In the genomic region with DNA sequence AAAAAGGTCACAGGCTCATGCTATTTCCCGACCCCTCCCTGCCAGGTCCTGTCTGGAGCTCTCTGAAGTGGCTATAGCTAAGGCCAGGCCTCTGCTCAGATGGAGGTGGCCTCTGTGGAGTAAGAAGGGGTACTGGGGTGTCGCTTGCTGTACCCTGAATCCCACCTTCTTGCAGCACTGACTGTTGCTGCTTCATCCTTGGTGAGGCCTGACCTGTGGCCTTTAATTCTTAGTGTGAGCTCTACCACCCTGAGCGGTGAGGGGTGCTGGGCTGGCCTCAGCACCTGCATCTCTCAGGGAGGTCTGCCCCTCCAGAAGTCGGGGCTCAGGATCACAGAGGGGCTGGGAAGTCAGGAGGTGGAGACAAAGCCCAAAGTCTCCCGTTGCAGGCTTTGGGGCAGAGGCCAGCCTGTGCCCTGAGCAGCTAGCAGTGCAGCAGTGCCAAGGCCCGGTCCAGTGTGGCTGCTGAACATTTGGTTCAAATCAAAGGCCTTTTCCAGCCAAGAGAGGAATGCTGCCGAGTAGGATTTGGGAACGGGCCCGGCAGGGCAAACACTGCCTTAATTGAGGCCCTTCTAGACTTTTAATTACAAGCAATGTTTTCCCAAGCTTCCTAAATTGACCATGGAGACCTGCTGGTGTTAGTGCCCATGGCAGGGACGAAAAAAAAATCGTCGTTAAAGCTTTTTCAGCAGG, we compare ENCODE assay signal across 1 cellular context.
A peak's percentile ranks its signal among the peaks of the same experiment; 100 is the strongest.
TF ChIP-seq lines count a peak whose summit lies in the region.

No MANE protein-coding gene starts in this region.

TF ChIP-seq in HepG2, 621 proteins besides CTCF, POLR2A, EP300 and RAD21 (continued from another document):
- TF ChIP-seq, protein P1, sequence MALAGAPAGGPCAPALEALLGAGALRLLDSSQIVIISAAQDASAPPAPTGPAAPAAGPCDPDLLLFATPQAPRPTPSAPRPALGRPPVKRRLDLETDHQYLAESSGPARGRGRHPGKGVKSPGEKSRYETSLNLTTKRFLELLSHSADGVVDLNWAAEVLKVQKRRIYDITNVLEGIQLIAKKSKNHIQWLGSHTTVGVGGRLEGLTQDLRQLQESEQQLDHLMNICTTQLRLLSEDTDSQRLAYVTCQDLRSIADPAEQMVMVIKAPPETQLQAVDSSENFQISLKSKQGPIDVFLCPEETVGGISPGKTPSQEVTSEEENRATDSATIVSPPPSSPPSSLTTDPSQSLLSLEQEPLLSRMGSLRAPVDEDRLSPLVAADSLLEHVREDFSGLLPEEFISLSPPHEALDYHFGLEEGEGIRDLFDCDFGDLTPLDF (CRISPR knock-in tag; IDR thresholded peaks at IDR 0.05): peak; percentile 2; the same call in 1 of the 2 replicates
- TF ChIP-seq ZFP82 (CRISPR knock-in tag; IDR thresholded peaks at IDR 0.05; ENCODE audit: borderline replicate concordance): no peak
- TF ChIP-seq RBAK (CRISPR knock-in tag; IDR thresholded peaks at IDR 0.05): no peak; the same call in 1 of the 2 replicates
- TF ChIP-seq, protein P2, sequence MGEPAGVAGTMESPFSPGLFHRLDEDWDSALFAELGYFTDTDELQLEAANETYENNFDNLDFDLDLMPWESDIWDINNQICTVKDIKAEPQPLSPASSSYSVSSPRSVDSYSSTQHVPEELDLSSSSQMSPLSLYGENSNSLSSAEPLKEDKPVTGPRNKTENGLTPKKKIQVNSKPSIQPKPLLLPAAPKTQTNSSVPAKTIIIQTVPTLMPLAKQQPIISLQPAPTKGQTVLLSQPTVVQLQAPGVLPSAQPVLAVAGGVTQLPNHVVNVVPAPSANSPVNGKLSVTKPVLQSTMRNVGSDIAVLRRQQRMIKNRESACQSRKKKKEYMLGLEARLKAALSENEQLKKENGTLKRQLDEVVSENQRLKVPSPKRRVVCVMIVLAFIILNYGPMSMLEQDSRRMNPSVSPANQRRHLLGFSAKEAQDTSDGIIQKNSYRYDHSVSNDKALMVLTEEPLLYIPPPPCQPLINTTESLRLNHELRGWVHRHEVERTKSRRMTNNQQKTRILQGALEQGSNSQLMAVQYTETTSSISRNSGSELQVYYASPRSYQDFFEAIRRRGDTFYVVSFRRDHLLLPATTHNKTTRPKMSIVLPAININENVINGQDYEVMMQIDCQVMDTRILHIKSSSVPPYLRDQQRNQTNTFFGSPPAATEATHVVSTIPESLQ (CRISPR knock-in tag; conservative IDR thresholded peaks at IDR 0.05): no peak
- TF ChIP-seq, protein P3, sequence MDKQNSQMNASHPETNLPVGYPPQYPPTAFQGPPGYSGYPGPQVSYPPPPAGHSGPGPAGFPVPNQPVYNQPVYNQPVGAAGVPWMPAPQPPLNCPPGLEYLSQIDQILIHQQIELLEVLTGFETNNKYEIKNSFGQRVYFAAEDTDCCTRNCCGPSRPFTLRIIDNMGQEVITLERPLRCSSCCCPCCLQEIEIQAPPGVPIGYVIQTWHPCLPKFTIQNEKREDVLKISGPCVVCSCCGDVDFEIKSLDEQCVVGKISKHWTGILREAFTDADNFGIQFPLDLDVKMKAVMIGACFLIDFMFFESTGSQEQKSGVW (CRISPR knock-in tag; IDR thresholded peaks at IDR 0.05; ENCODE audit: borderline replicate concordance): no peak
- TF ChIP-seq ZNF296 (CRISPR knock-in tag; conservative IDR thresholded peaks at IDR 0.05): no peak
- TF ChIP-seq GZF1 (CRISPR knock-in tag; IDR thresholded peaks at IDR 0.05): no peak
- peak; percentile 52 for TF ChIP-seq RBFOX2 (IDR thresholded peaks at IDR 0.05; ENCODE audit: low read depth, low read length)
- TF ChIP-seq, protein P4, sequence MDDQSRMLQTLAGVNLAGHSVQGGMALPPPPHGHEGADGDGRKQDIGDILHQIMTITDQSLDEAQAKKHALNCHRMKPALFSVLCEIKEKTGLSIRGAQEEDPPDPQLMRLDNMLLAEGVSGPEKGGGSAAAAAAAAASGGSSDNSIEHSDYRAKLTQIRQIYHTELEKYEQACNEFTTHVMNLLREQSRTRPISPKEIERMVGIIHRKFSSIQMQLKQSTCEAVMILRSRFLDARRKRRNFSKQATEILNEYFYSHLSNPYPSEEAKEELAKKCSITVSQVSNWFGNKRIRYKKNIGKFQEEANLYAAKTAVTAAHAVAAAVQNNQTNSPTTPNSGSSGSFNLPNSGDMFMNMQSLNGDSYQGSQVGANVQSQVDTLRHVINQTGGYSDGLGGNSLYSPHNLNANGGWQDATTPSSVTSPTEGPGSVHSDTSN (CRISPR knock-in tag; IDR thresholded peaks at IDR 0.05; ENCODE audit: borderline replicate concordance): no peak
- no peak for TF ChIP-seq RARG (CRISPR knock-in tag; IDR thresholded peaks at IDR 0.05; ENCODE audit: low read depth)
- no peak for TF ChIP-seq ZNF614 (CRISPR knock-in tag; IDR thresholded peaks at IDR 0.05; ENCODE audit: borderline replicate concordance)
- TF ChIP-seq, protein P5, sequence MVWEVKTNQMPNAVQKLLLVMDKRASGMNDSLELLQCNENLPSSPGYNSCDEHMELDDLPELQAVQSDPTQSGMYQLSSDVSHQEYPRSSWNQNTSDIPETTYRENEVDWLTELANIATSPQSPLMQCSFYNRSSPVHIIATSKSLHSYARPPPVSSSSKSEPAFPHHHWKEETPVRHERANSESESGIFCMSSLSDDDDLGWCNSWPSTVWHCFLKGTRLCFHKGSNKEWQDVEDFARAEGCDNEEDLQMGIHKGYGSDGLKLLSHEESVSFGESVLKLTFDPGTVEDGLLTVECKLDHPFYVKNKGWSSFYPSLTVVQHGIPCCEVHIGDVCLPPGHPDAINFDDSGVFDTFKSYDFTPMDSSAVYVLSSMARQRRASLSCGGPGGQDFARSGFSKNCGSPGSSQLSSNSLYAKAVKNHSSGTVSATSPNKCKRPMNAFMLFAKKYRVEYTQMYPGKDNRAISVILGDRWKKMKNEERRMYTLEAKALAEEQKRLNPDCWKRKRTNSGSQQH (CRISPR knock-in tag; IDR thresholded peaks at IDR 0.05; ENCODE audit: low read depth): peak; percentile 29; the same call in 1 of the 2 replicates
- TF ChIP-seq ZNF230 (CRISPR knock-in tag; IDR thresholded peaks at IDR 0.05): peak; percentile 51; the same call in 1 of the 2 replicates
- TF ChIP-seq, protein P6, sequence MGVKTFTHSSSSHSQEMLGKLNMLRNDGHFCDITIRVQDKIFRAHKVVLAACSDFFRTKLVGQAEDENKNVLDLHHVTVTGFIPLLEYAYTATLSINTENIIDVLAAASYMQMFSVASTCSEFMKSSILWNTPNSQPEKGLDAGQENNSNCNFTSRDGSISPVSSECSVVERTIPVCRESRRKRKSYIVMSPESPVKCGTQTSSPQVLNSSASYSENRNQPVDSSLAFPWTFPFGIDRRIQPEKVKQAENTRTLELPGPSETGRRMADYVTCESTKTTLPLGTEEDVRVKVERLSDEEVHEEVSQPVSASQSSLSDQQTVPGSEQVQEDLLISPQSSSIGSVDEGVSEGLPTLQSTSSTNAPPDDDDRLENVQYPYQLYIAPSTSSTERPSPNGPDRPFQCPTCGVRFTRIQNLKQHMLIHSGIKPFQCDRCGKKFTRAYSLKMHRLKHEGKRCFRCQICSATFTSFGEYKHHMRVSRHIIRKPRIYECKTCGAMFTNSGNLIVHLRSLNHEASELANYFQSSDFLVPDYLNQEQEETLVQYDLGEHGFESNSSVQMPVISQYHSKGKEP (CRISPR knock-in tag; IDR thresholded peaks at IDR 0.05): no peak
- no peak for TF ChIP-seq ZFAT (CRISPR knock-in tag; conservative IDR thresholded peaks at IDR 0.05)
- no peak for TF ChIP-seq ZNF24 (IDR thresholded peaks at IDR 0.05)
- peak; percentile 30; the same call in 1 of the 2 replicates for TF ChIP-seq ZNF343 (CRISPR knock-in tag; IDR thresholded peaks at IDR 0.05)
- TF ChIP-seq, protein P7, sequence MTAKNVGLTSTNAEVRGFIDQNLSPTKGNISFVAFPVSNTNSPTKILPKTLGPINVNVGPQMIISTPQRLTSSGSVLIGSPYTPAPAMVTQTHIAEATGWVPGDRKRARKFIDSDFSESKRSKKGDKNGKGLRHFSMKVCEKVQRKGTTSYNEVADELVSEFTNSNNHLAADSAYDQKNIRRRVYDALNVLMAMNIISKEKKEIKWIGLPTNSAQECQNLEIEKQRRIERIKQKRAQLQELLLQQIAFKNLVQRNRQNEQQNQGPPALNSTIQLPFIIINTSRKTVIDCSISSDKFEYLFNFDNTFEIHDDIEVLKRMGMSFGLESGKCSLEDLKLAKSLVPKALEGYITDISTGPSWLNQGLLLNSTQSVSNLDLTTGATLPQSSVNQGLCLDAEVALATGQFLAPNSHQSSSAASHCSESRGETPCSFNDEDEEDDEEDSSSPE (CRISPR knock-in tag; IDR thresholded peaks at IDR 0.05): no peak
- no peak for TF ChIP-seq ZNF292 (CRISPR knock-in tag; IDR thresholded peaks at IDR 0.05; ENCODE audit: borderline replicate concordance, low read depth)
- TF ChIP-seq, protein P8, sequence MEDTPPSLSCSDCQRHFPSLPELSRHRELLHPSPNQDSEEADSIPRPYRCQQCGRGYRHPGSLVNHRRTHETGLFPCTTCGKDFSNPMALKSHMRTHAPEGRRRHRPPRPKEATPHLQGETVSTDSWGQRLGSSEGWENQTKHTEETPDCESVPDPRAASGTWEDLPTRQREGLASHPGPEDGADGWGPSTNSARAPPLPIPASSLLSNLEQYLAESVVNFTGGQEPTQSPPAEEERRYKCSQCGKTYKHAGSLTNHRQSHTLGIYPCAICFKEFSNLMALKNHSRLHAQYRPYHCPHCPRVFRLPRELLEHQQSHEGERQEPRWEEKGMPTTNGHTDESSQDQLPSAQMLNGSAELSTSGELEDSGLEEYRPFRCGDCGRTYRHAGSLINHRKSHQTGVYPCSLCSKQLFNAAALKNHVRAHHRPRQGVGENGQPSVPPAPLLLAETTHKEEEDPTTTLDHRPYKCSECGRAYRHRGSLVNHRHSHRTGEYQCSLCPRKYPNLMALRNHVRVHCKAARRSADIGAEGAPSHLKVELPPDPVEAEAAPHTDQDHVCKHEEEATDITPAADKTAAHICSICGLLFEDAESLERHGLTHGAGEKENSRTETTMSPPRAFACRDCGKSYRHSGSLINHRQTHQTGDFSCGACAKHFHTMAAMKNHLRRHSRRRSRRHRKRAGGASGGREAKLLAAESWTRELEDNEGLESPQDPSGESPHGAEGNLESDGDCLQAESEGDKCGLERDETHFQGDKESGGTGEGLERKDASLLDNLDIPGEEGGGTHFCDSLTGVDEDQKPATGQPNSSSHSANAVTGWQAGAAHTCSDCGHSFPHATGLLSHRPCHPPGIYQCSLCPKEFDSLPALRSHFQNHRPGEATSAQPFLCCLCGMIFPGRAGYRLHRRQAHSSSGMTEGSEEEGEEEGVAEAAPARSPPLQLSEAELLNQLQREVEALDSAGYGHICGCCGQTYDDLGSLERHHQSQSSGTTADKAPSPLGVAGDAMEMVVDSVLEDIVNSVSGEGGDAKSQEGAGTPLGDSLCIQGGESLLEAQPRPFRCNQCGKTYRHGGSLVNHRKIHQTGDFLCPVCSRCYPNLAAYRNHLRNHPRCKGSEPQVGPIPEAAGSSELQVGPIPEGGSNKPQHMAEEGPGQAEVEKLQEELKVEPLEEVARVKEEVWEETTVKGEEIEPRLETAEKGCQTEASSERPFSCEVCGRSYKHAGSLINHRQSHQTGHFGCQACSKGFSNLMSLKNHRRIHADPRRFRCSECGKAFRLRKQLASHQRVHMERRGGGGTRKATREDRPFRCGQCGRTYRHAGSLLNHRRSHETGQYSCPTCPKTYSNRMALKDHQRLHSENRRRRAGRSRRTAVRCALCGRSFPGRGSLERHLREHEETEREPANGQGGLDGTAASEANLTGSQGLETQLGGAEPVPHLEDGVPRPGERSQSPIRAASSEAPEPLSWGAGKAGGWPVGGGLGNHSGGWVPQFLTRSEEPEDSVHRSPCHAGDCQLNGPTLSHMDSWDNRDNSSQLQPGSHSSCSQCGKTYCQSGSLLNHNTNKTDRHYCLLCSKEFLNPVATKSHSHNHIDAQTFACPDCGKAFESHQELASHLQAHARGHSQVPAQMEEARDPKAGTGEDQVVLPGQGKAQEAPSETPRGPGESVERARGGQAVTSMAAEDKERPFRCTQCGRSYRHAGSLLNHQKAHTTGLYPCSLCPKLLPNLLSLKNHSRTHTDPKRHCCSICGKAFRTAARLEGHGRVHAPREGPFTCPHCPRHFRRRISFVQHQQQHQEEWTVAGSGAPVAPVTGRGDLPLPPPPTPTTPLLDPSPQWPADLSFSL (CRISPR knock-in tag; IDR thresholded peaks at IDR 0.05): no peak
